ENCODE assay signal across 16 cellular contexts in the genomic region with DNA sequence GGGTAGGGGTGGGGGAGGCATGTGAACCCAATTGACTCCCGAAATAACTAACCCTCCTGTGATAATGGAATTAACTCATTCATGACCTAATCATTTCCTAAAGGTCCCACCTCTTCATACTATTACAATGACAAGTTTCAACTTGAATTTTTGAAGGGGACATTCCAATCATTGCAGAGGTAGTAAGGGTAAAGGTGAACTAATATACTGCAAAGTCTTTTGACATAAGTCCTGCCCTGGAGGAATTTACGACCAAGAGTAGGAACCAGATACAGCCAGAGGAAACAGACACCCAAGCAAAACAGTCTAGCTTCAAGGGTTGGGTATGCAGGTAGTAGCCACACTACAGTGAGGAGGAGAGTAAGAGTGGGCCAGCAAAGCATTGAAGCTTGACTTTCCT. TPM values are rescaled to one million over a fixed set of nuclear protein-coding genes. Genes with fewer than 3 reads are reported as not detected.
DNase-seq lines count a peak whose midpoint lies in the region; ATAC-seq, FAIRE-seq and TF ChIP-seq lines count a peak whose summit lies in the region.
"Had no signal": no experiment of that assay in that cellular context is flagged by ENCODE, and none has a peak within 500 bp of the region (broad histone marks: within the 10 kb centered on the region; RNA-seq: fewer than 3 reads in every experiment).

No MANE protein-coding gene starts in this region.

- H3K4me1 ChIP-seq in HepG2 (ENCODE audit: insufficient read depth, low read length) = peaks cover 30% of the 10 kb centered on the region
- H3K4me1 ChIP-seq in right lobe of liver = peaks cover 0 to 8% (median 0%) of the 10 kb centered on the region in 4 donors
- H3K4me1 ChIP-seq in mesenchymal stem cell (ENCODE audit: control insufficient read depth, insufficient read depth, low read depth, low read length) = no peaks in the 10 kb centered on the region
- peaks cover 15% of the 10 kb centered on the region for H3K4me1 ChIP-seq in vagina
- peaks cover 15% of the 10 kb centered on the region for H3K4me1 ChIP-seq in testis
- no peaks in the 10 kb centered on the region for H3K4me1 ChIP-seq in H9 (ENCODE audit: insufficient read depth, low read length)
- H3K4me1 ChIP-seq: prostate gland had no signal

- H3K79me1 ChIP-seq in mesenchymal stem cell (replicated peaks; ENCODE audit: low read length, poor library complexity, severe bottlenecking) = peaks cover 16% of the 10 kb centered on the region
- H3K79me1 ChIP-seq in H9 (ENCODE audit: insufficient read depth, low read depth, low read length, poor library complexity, severe bottlenecking) = peaks cover 5% of the 10 kb centered on the region

- H3K14ac ChIP-seq in mesenchymal stem cell (ENCODE audit: low read length in 2 of 2) (no peak overlapping the region), H9 (ENCODE audit: insufficient read depth, low read length) (no peak overlapping the region)

- H3K27ac ChIP-seq in HepG2 (ENCODE audit: extremely low read length, insufficient read depth, low read length) (no peak overlapping the region), right lobe of liver (no peak overlapping the region), mesenchymal stem cell (ENCODE audit: low read length, poor library complexity, severe bottlenecking) (peak overlapping the region; percentile 33), vagina (peak overlapping the region; percentile 93), testis (no peak overlapping the region), H9 (ENCODE audit: insufficient read length, low read depth, low read length) (no peak overlapping the region)

- H2BK20ac ChIP-seq in H9 (ENCODE audit: low read depth, low read length, poor library complexity, severe bottlenecking) = no peak overlapping the region

- H3K79me2 ChIP-seq in HepG2 (ENCODE audit: insufficient read depth, low read length) (peaks cover 23% of the 10 kb centered on the region), H9 (ENCODE audit: insufficient read depth, low read length) (peaks cover 1% of the 10 kb centered on the region; the same call in 1 of the 2 replicates)

- DNase-seq in HepG2 (ENCODE audit: low spot score) = no peak
- no peak for DNase-seq in right lobe of liver
- no peak for DNase-seq in activated T-helper 1 cell treated with anti-CD3 and anti-CD28 coated beads, Interleukin-12 subunit alpha, Interleukin-12 subunit beta, Interleukin-2, Interleukin-4 antibody, amounts not matched to agents 30 ng/mL and 10 ng/mL and 1 ng/mL, durations not matched to agents 14 hours and 24 hours and 36 hours (ENCODE audit: low spot score)
- DNase-seq in mesenchymal stem cell = no peak
- DNase-seq in vagina (ENCODE audit: extremely low spot score in 2 of 2) = no peak
- DNase-seq in activated CD8-positive, alpha-beta T cell treated with anti-CD3 and anti-CD28 coated beads, Interleukin-2, amount 10 ng/mL, durations not matched to agents 7 days and 5 days = no peak
- DNase-seq in testis = no peak
- no peak for DNase-seq in H9
- DNase-seq: activated effector memory CD4-positive, alpha-beta T cell treated with anti-CD3 and anti-CD28 coated beads, Interleukin-2, amount 50 U/mL, for 16 hours; NCI-H1694 treated with DMSO at 0.1 percent for 48 hours; NCI-H774; stimulated activated CD4-positive, alpha-beta T cell treated with anti-CD3 and anti-CD28 coated beads, Interleukin-2, amount 100 ng/mL, for 24 hours had no signal

- no peak overlapping the region for H2BK5ac ChIP-seq in mesenchymal stem cell (ENCODE audit: low read depth, low read length, poor library complexity, severe bottlenecking)
- H2BK5ac ChIP-seq in H9 (ENCODE audit: insufficient read length, low read length) = no peak overlapping the region

- no peak overlapping the region for H2AFZ ChIP-seq in HepG2 (ENCODE audit: low read length)
- no peak overlapping the region for H2AFZ ChIP-seq in mesenchymal stem cell (ENCODE audit: low read depth, low read length)
- H2AFZ ChIP-seq in H9 (ENCODE audit: low read length) = no peak overlapping the region

- H3K4me3 ChIP-seq in HepG2 (replicated peaks in 1 of 3; ENCODE audit: insufficient read depth in 1 of 3, low read depth in 2 of 3, low read length in 3 of 3) (no peak overlapping the region; a peak in 1 of 6 replicates), right lobe of liver (no peak overlapping the region), mesenchymal stem cell (ENCODE audit: insufficient read depth in 1 of 2, low read depth in 1 of 2, low read length in 2 of 2) (no peak overlapping the region), vagina (no peak overlapping the region), testis (no peak overlapping the region)
- H3K4me3 ChIP-seq: SJSA1 had no signal

- H3K27ac Mint-ChIP-seq in activated T-helper 1 cell treated with anti-CD3 and anti-CD28 coated beads, Interleukin-12 subunit alpha, Interleukin-12 subunit beta, Interleukin-2, Interleukin-4 antibody, amounts not matched to agents 30 ng/mL and 10 ng/mL and 1 ng/mL, durations not matched to agents 14 hours and 24 hours and 36 hours = no peak overlapping the region
- no peak overlapping the region for H3K27ac Mint-ChIP-seq in activated CD8-positive, alpha-beta T cell treated with anti-CD3 and anti-CD28 coated beads, Interleukin-2, amount 10 ng/mL, durations not matched to agents 7 days and 5 days
- no peak overlapping the region for H3K27ac Mint-ChIP-seq in H9

- TF ChIP-seq EP300 in HepG2 (IDR thresholded peaks at IDR 0.05; ENCODE audit: low read depth in 2 of 2, low read length in 2 of 2) = no peak
- no peak for TF ChIP-seq EP300 in HepG2 (CRISPR knock-in tag; IDR thresholded peaks at IDR 0.05; ENCODE audit: borderline replicate concordance)

- ATAC-seq in HepG2 (no peak), right lobe of liver (no peak)
- ATAC-seq in activated CD8-positive, alpha-beta T cell treated with anti-CD3 and anti-CD28 coated beads, Interleukin-2, amount 10 ng/mL, durations not matched to agents 7 days and 5 days = no peak
- ATAC-seq: activated CD4-positive, CD25-positive, alpha-beta regulatory T cell treated with anti-CD3 and anti-CD28 coated beads, Interleukin-2, amount 50 U/mL, for 24 hours had no signal

- no peak for FAIRE-seq in HepG2 (lab: Jason Lieb, UNC)

- H2BK15ac ChIP-seq in mesenchymal stem cell (ENCODE audit: low read depth, poor library complexity, severe bottlenecking) (no peak overlapping the region), H9 (ENCODE audit: low read depth, low read length) (no peak overlapping the region)

- H3K4me2 ChIP-seq in HepG2 (ENCODE audit: low read depth, low read length) (peak overlapping the region; percentile 96), mesenchymal stem cell (ENCODE audit: low read length, poor library complexity, severe bottlenecking) (no peak overlapping the region), H9 (ENCODE audit: insufficient read depth, insufficient read length, low read length) (no peak overlapping the region)

- CTCF ChIA-PET in HepG2 (lab: Yijun Ruan, JAX; ENCODE audit: low intra/inter-chr PET ratio, low total read pairs) = no interaction called here
- CTCF ChIA-PET in activated CD8-positive, alpha-beta T cell treated with anti-CD3 and anti-CD28 coated beads, Interleukin-2, amount 10 ng/mL, durations not matched to agents 7 days and 5 days (lab: Charles Lee) = no interaction called here

- H2BK120ac ChIP-seq in mesenchymal stem cell (ENCODE audit: low read depth, low read length) (no peak overlapping the region), H9 (ENCODE audit: low read depth, low read length, poor library complexity, severe bottlenecking) (no peak overlapping the region)

- H3K9me3 Mint-ChIP-seq in activated T-helper 1 cell treated with anti-CD3 and anti-CD28 coated beads, Interleukin-12 subunit alpha, Interleukin-12 subunit beta, Interleukin-2, Interleukin-4 antibody, amounts not matched to agents 30 ng/mL and 10 ng/mL and 1 ng/mL, durations not matched to agents 14 hours and 24 hours and 36 hours = no peaks in the 10 kb centered on the region
- H3K9me3 Mint-ChIP-seq in activated CD8-positive, alpha-beta T cell treated with anti-CD3 and anti-CD28 coated beads, Interleukin-2, amount 10 ng/mL, durations not matched to agents 7 days and 5 days (ENCODE audit: insufficient read depth) = no peaks in the 10 kb centered on the region
- no peaks in the 10 kb centered on the region for H3K9me3 Mint-ChIP-seq in H9
- H3K9me3 Mint-ChIP-seq: memory B cell had no signal

- POLR2A ChIA-PET in HepG2 (lab: Yijun Ruan, JAX) = no interaction called here
- POLR2A ChIA-PET in activated CD8-positive, alpha-beta T cell treated with anti-CD3 and anti-CD28 coated beads, Interleukin-2, amount 10 ng/mL, durations not matched to agents 7 days and 5 days (lab: Charles Lee) = no interaction called here

- H4K91ac ChIP-seq in mesenchymal stem cell (ENCODE audit: low read length) (no peak overlapping the region), H9 (ENCODE audit: insufficient read length, low read depth, low read length) (no peak overlapping the region)

- H3K4ac ChIP-seq in mesenchymal stem cell (ENCODE audit: low read depth in 1 of 2, low read length in 2 of 2) = no peak overlapping the region
- H3K4ac ChIP-seq in H9 (ENCODE audit: low read depth, low read length) = no peak overlapping the region

- H4K20me1 ChIP-seq in HepG2 (ENCODE audit: insufficient read depth, low read length) (no peaks in the 10 kb centered on the region), H9 (ENCODE audit: control insufficient read depth, insufficient read depth, insufficient read length) (no peaks in the 10 kb centered on the region)

- H3K36me3 ChIP-seq in HepG2 (replicated peaks in 1 of 2; ENCODE audit: control insufficient read depth in 1 of 2, insufficient read depth in 2 of 2, low read length in 2 of 2) (no peaks in the 10 kb centered on the region), right lobe of liver (no peaks in the 10 kb centered on the region), mesenchymal stem cell (ENCODE audit: control insufficient read depth in 1 of 2, insufficient read depth in 2 of 2, low read depth in 1 of 2, low read length in 2 of 2) (no peaks in the 10 kb centered on the region), vagina (no peaks in the 10 kb centered on the region), testis (ENCODE audit: low read depth, missing control alignments) (no peaks in the 10 kb centered on the region)
- H3K36me3 ChIP-seq: prostate gland, SJSA1 had no signal

- H3K23me2 ChIP-seq in H9 (ENCODE audit: insufficient read length, low read depth, low read length, poor library complexity, severe bottlenecking) = no peaks in the 10 kb centered on the region

- no peak overlapping the region for H3T11ph ChIP-seq in H9 (ENCODE audit: low read length)

- in situ Hi-C loops in HepG2 (cut with HindIII; ENCODE audit: extremely low pct_ligation_motif_present, low pct_unique_long_range_greater_than_20kb) = no loop called here

- H3K4me1 Mint-ChIP-seq in activated T-helper 1 cell treated with anti-CD3 and anti-CD28 coated beads, Interleukin-12 subunit alpha, Interleukin-12 subunit beta, Interleukin-2, Interleukin-4 antibody, amounts not matched to agents 30 ng/mL and 10 ng/mL and 1 ng/mL, durations not matched to agents 14 hours and 24 hours and 36 hours (ENCODE audit: low read depth) = peaks cover 27% of the 10 kb centered on the region
- H3K4me1 Mint-ChIP-seq in activated CD8-positive, alpha-beta T cell treated with anti-CD3 and anti-CD28 coated beads, Interleukin-2, amount 10 ng/mL, durations not matched to agents 7 days and 5 days (ENCODE audit: low read depth) = peaks cover 21% of the 10 kb centered on the region
- peaks cover 28 to 34% of the 10 kb centered on the region in 2 experiments for H3K4me1 Mint-ChIP-seq in H9

- H3K18ac ChIP-seq in mesenchymal stem cell (ENCODE audit: low read depth in 1 of 2, low read length in 2 of 2) (no peak overlapping the region), H9 (ENCODE audit: insufficient read length, low read depth, low read length) (no peak overlapping the region)

- no peak overlapping the region for H2BK12ac ChIP-seq in mesenchymal stem cell (ENCODE audit: low read length in 2 of 2)
- H2BK12ac ChIP-seq in H9 (ENCODE audit: insufficient read length, low read depth, low read length) = no peak overlapping the region

- BruUV-seq in HepG2 (replicated peaks; lab: Mats Ljungman, UMichigan) = no TSS peak

- TF ChIP-seq RAD21 in HepG2 (CRISPR knock-in tag; IDR thresholded peaks at IDR 0.05) = no peak

- no peak overlapping the region for H3K23ac ChIP-seq in mesenchymal stem cell (ENCODE audit: low read length in 2 of 2)
- H3K23ac ChIP-seq in H9 (ENCODE audit: insufficient read length, low read depth, low read length) = no peak overlapping the region

- H3K56ac ChIP-seq in H9 (ENCODE audit: insufficient read length, low read depth, low read length) = no peak overlapping the region

- WGBS in HepG2 (ENCODE audit: low lambda C conversion rate) = 20% methylated on average over 2 of the region's 2 CpGs
- WGBS in right lobe of liver (ENCODE audit: insufficient coverage, low coverage, low lambda C conversion rate, missing lambda C conversion rate) = 81% methylated on average over 2 of the region's 2 CpGs
- 50% methylated on average over 1 of the region's 2 CpGs for WGBS in mesenchymal stem cell
- 57 to 58% methylated on average over 2 of the region's 2 CpGs for WGBS in testis, 2 donors
- WGBS in H9 (ENCODE audit: extremely low coverage, insufficient read length, low lambda C conversion rate) = no CpG with 5 or more reads among the region's 2 CpGs

- no peaks in the 10 kb centered on the region for H3K9me3 ChIP-seq in HepG2 (ENCODE audit: low read length)
- no peaks in the 10 kb centered on the region for H3K9me3 ChIP-seq in right lobe of liver
- H3K9me3 ChIP-seq in mesenchymal stem cell (ENCODE audit: control insufficient read depth, low read length) = no peaks in the 10 kb centered on the region
- no peaks in the 10 kb centered on the region for H3K9me3 ChIP-seq in vagina
- no peaks in the 10 kb centered on the region for H3K9me3 ChIP-seq in testis
- H3K9me3 ChIP-seq in H9 (ENCODE audit: control insufficient read depth, low read depth, low read length) = no peaks in the 10 kb centered on the region
- H3K9me3 ChIP-seq: prostate gland, SJSA1 had no signal

- H3K9ac ChIP-seq in HepG2 (ENCODE audit: insufficient read depth, low read depth, low read length) = no peak overlapping the region
- no peak overlapping the region for H3K9ac ChIP-seq in mesenchymal stem cell (ENCODE audit: low read length)
- H3K9ac ChIP-seq in H9 (ENCODE audit: extremely low read depth, insufficient read length, low read length) = no peak overlapping the region

- no peak overlapping the region for H4K8ac ChIP-seq in mesenchymal stem cell (ENCODE audit: low read length)
- no peak overlapping the region for H4K8ac ChIP-seq in H9 (replicated peaks; ENCODE audit: insufficient read length, low read depth, low read length)

- no peak for TF ChIP-seq CTCF in HepG2 (CRISPR knock-in tag; IDR thresholded peaks at IDR 0.05)
- TF ChIP-seq CTCF in right lobe of liver (IDR thresholded peaks at IDR 0.05) = no peak
- TF ChIP-seq CTCF in vagina (IDR thresholded peaks at IDR 0.05) = no peak
- TF ChIP-seq CTCF in testis (IDR thresholded peaks at IDR 0.05) = no peak
- TF ChIP-seq CTCF in H9 (conservative IDR thresholded peaks at IDR 0.05) = no peak

- intact Hi-C loops in HepG2 (cut with micrococcal nuclease; ENCODE audit: unreplicated experiment) (loop anchor here (5.0 kb wide), 1 partner anchor 1350 kb away; no protein-coding TSS in a partner anchor), right lobe of liver (cut with DNase I) (no loop called here), vagina (cut with DNase I) (no loop called here), testis (cut with DNase I; ENCODE audit: low total_unique reads) (no loop called here)
- intact Hi-C loops in activated T-helper 1 cell treated with anti-CD3 and anti-CD28 coated beads, Interleukin-12 subunit alpha, Interleukin-12 subunit beta, Interleukin-2, Interleukin-4 antibody, amounts not matched to agents 30 ng/mL and 10 ng/mL and 1 ng/mL, durations not matched to agents 14 hours and 24 hours and 36 hours (cut with micrococcal nuclease) = loop anchor here (5.0 kb wide), 1 partner anchor 1445 kb away; the partner anchor contains the start of gene PPM1B

- H3K27me3 ChIP-seq in HepG2 (ENCODE audit: control insufficient read depth in 1 of 2, insufficient read depth in 2 of 2, low read length in 2 of 2) = no peaks in the 10 kb centered on the region; a peak in 1 of 5 replicates
- H3K27me3 ChIP-seq in right lobe of liver = no peaks in the 10 kb centered on the region
- H3K27me3 ChIP-seq in mesenchymal stem cell (ENCODE audit: control insufficient read depth in 1 of 2, insufficient read depth in 1 of 2, low read length in 2 of 2) = no peaks in the 10 kb centered on the region
- H3K27me3 ChIP-seq in vagina = no peaks in the 10 kb centered on the region
- no peaks in the 10 kb centered on the region for H3K27me3 ChIP-seq in testis
- no peaks in the 10 kb centered on the region for H3K27me3 ChIP-seq in H9 (ENCODE audit: insufficient read depth, low read length)
- H3K27me3 ChIP-seq: SJSA1 had no signal

- H2AK5ac ChIP-seq in mesenchymal stem cell (ENCODE audit: low read length, severe bottlenecking) = no peak overlapping the region
- H2AK5ac ChIP-seq in H9 (ENCODE audit: insufficient read length, low read length) = no peak overlapping the region

- no peak for TF ChIP-seq POLR2A in HepG2 (IDR thresholded peaks at IDR 0.05; ENCODE audit: insufficient read depth in 1 of 2, low read depth in 2 of 2, low read length in 2 of 2)
- TF ChIP-seq POLR2A in right lobe of liver (IDR thresholded peaks at IDR 0.05) = no peak
- no peak for TF ChIP-seq POLR2A in vagina (IDR thresholded peaks at IDR 0.05)
- no peak for TF ChIP-seq POLR2A in testis (IDR thresholded peaks at IDR 0.05)

- H3K4me3 Mint-ChIP-seq in activated T-helper 1 cell treated with anti-CD3 and anti-CD28 coated beads, Interleukin-12 subunit alpha, Interleukin-12 subunit beta, Interleukin-2, Interleukin-4 antibody, amounts not matched to agents 30 ng/mL and 10 ng/mL and 1 ng/mL, durations not matched to agents 14 hours and 24 hours and 36 hours = peak overlapping the region; percentile 27
- no peak overlapping the region for H3K4me3 Mint-ChIP-seq in activated CD8-positive, alpha-beta T cell treated with anti-CD3 and anti-CD28 coated beads, Interleukin-2, amount 10 ng/mL, durations not matched to agents 7 days and 5 days
- no peak overlapping the region for H3K4me3 Mint-ChIP-seq in H9
- H3K4me3 Mint-ChIP-seq: memory B cell had no signal

- peaks cover 4% of the 10 kb centered on the region for H3K36me3 Mint-ChIP-seq in activated T-helper 1 cell treated with anti-CD3 and anti-CD28 coated beads, Interleukin-12 subunit alpha, Interleukin-12 subunit beta, Interleukin-2, Interleukin-4 antibody, amounts not matched to agents 30 ng/mL and 10 ng/mL and 1 ng/mL, durations not matched to agents 14 hours and 24 hours and 36 hours (ENCODE audit: low read depth)
- peaks cover 4% of the 10 kb centered on the region for H3K36me3 Mint-ChIP-seq in activated CD8-positive, alpha-beta T cell treated with anti-CD3 and anti-CD28 coated beads, Interleukin-2, amount 10 ng/mL, durations not matched to agents 7 days and 5 days (ENCODE audit: low read depth)
- H3K36me3 Mint-ChIP-seq in H9 (ENCODE audit: insufficient read depth in 1 of 3, low read depth in 3 of 3) = no peaks in the 10 kb centered on the region

- no peaks in the 10 kb centered on the region for H3K27me3 Mint-ChIP-seq in activated T-helper 1 cell treated with anti-CD3 and anti-CD28 coated beads, Interleukin-12 subunit alpha, Interleukin-12 subunit beta, Interleukin-2, Interleukin-4 antibody, amounts not matched to agents 30 ng/mL and 10 ng/mL and 1 ng/mL, durations not matched to agents 14 hours and 24 hours and 36 hours (ENCODE audit: insufficient read depth)
- H3K27me3 Mint-ChIP-seq in activated CD8-positive, alpha-beta T cell treated with anti-CD3 and anti-CD28 coated beads, Interleukin-2, amount 10 ng/mL, durations not matched to agents 7 days and 5 days (ENCODE audit: low read depth) = no peaks in the 10 kb centered on the region
- no peaks in the 10 kb centered on the region; the same call in 1 of the 2 replicates for H3K27me3 Mint-ChIP-seq in H9 (ENCODE audit: low read depth)
- H3K27me3 Mint-ChIP-seq: memory B cell had no signal

- H4K5ac ChIP-seq in H9 (ENCODE audit: insufficient read length, low read depth, low read length) = no peak overlapping the region

RNA-seq across cellular contexts. Expression of gene SRBD1, which starts 1.2 kb away (rescaled TPM):
- total RNA-seq in HepG2 (2016; rRNA removed; fragmentation: Illumina TruSeq; extraction: Trizol) (23.9 and 32.8 TPM in 2 replicates), right lobe of liver (10 to 100 TPM in 2 of 6 experiments, 1 to 10 TPM in 4; 7.4 to 14.1 (median 9.4) TPM), vagina (9.1 TPM), testis (10 to 100 TPM; 27.8 to 29.7 TPM), H9 (2021) (18.3 TPM in 2 replicates)
- total RNA-seq in HepG2 (2016; cell fraction: cytosol; rRNA removed; fragmentation: Illumina TruSeq; extraction: Trizol; ENCODE audit: low read depth) = 158 and 179 TPM in 2 replicates
- 23.3 and 31.4 TPM in 2 replicates for total RNA-seq in HepG2 (2016; cell fraction: insoluble cytoplasmic fraction; rRNA removed; fragmentation: Illumina TruSeq; extraction: Trizol)
- total RNA-seq in HepG2 (2016; cell fraction: membrane; rRNA removed; fragmentation: Illumina TruSeq; extraction: Trizol) = 33.1 and 41.7 TPM in 2 replicates
- 28.9 and 30.3 TPM in 2 replicates for total RNA-seq in HepG2 (2016; cell fraction: nucleus; rRNA removed; fragmentation: Illumina TruSeq; extraction: Trizol)
- polyA plus RNA-seq in HepG2 (2011; rRNA removed) (2.4 and 3.2 TPM in 2 replicates), testis (ENCODE audit: insufficient read depth, low read depth, low replicate concordance) (9.0 TPM)
- 1.2 and 2.1 TPM in 2 replicates for polyA plus RNA-seq in HepG2 (2011; cell fraction: cytosol; rRNA removed)
- polyA plus RNA-seq in HepG2 (2011; cell fraction: nucleus; rRNA removed) = 2.0 and 2.2 TPM in 2 replicates
- polyA plus RNA-seq in HepG2 (2012) = 4.9 and 9.3 TPM in 2 replicates
- 0.74 and 0.81 TPM in 2 replicates for polyA plus RNA-seq in HepG2 (2016; cell fraction: cytosol; fragmentation: Illumina TruSeq; extraction: Trizol; ENCODE audit: low read depth)
- 21.2 and 22.7 TPM in 2 replicates for polyA plus RNA-seq in HepG2 (2016; cell fraction: insoluble cytoplasmic fraction; fragmentation: Illumina TruSeq; extraction: Trizol; ENCODE audit: low read depth)
- polyA plus RNA-seq in HepG2 (2016; cell fraction: membrane; fragmentation: Illumina TruSeq; extraction: Trizol; ENCODE audit: low read depth) = 2.0 and 2.8 TPM in 2 replicates
- polyA plus RNA-seq in HepG2 (2016; cell fraction: nucleus; fragmentation: Illumina TruSeq; extraction: Trizol; ENCODE audit: insufficient read depth, low read depth) = 10.9 and 12.6 TPM in 2 replicates
- polyA minus RNA-seq in HepG2 (2011; rRNA and poly(A)+ RNA removed; ENCODE audit: low replicate concordance) = 12.6 and 17.5 TPM in 2 replicates
- polyA minus RNA-seq in HepG2 (2011; cell fraction: cytosol; rRNA and poly(A)+ RNA removed) = 15.2 and 15.9 TPM in 2 replicates
- 34.7 and 40.3 TPM in 2 replicates for polyA minus RNA-seq in HepG2 (2011; cell fraction: nucleus; rRNA and poly(A)+ RNA removed)
- 15.2 and 18.3 TPM in 2 replicates for total RNA-seq in activated T-helper 1 cell treated with anti-CD3 and anti-CD28 coated beads, Interleukin-12 subunit alpha, Interleukin-12 subunit beta, Interleukin-2, Interleukin-4 antibody, amounts not matched to agents 30 ng/mL and 10 ng/mL and 1 ng/mL, durations not matched to agents 14 hours and 24 hours and 36 hours
- polyA plus RNA-seq in mesenchymal stem cell (2013, experiment 1 of 2) = 7.5 TPM
- 7.7 TPM for polyA plus RNA-seq in mesenchymal stem cell (2013, experiment 2 of 2)
- total RNA-seq in activated CD8-positive, alpha-beta T cell treated with anti-CD3 and anti-CD28 coated beads, Interleukin-2, amount 10 ng/mL, durations not matched to agents 7 days and 5 days = 10 to 100 TPM; 19.2 to 22.7 TPM

RNA-seq across cellular contexts. Expression of gene PRKCE, which starts 39.2 kb away (rescaled TPM):
- total RNA-seq in HepG2 (2016; rRNA removed; fragmentation: Illumina TruSeq; extraction: Trizol) = 3.9 and 4.0 TPM in 2 replicates
- 5.8 and 6.3 TPM in 2 replicates for total RNA-seq in HepG2 (2016; cell fraction: cytosol; rRNA removed; fragmentation: Illumina TruSeq; extraction: Trizol; ENCODE audit: low read depth)
- total RNA-seq in HepG2 (2016; cell fraction: insoluble cytoplasmic fraction; rRNA removed; fragmentation: Illumina TruSeq; extraction: Trizol) = 2.5 and 3.7 TPM in 2 replicates
- total RNA-seq in HepG2 (2016; cell fraction: membrane; rRNA removed; fragmentation: Illumina TruSeq; extraction: Trizol) = 2.8 and 4.3 TPM in 2 replicates
- total RNA-seq in HepG2 (2016; cell fraction: nucleus; rRNA removed; fragmentation: Illumina TruSeq; extraction: Trizol) = 9.8 and 10.1 TPM in 2 replicates
- polyA plus RNA-seq in HepG2 (2011; rRNA removed) = 1.0 and 1.6 TPM in 2 replicates
- 0.99 and 1.2 TPM in 2 replicates for polyA plus RNA-seq in HepG2 (2011; cell fraction: cytosol; rRNA removed)
- 2.2 and 2.6 TPM in 2 replicates for polyA plus RNA-seq in HepG2 (2011; cell fraction: nucleus; rRNA removed)
- 0.34 and 0.72 TPM in 2 replicates for polyA plus RNA-seq in HepG2 (2012)
- polyA plus RNA-seq in HepG2 (2016; cell fraction: cytosol; fragmentation: Illumina TruSeq; extraction: Trizol; ENCODE audit: low read depth) = 1.2 and 1.6 TPM in 2 replicates
- 2.3 and 2.6 TPM in 2 replicates for polyA plus RNA-seq in HepG2 (2016; cell fraction: insoluble cytoplasmic fraction; fragmentation: Illumina TruSeq; extraction: Trizol; ENCODE audit: low read depth)
- polyA plus RNA-seq in HepG2 (2016; cell fraction: membrane; fragmentation: Illumina TruSeq; extraction: Trizol; ENCODE audit: low read depth) = 1.1 and 1.8 TPM in 2 replicates
- polyA plus RNA-seq in HepG2 (2016; cell fraction: nucleus; fragmentation: Illumina TruSeq; extraction: Trizol; ENCODE audit: insufficient read depth, low read depth) = 3.1 and 4.0 TPM in 2 replicates
- polyA minus RNA-seq in HepG2 (2011; rRNA and poly(A)+ RNA removed; ENCODE audit: low replicate concordance) = 5.2 and 64.1 TPM in 2 replicates
- polyA minus RNA-seq in HepG2 (2011; cell fraction: cytosol; rRNA and poly(A)+ RNA removed) = 3.1 and 3.9 TPM in 2 replicates
- polyA minus RNA-seq in HepG2 (2011; cell fraction: nucleus; rRNA and poly(A)+ RNA removed) = 16.6 and 18.0 TPM in 2 replicates
- 10 to 100 TPM in 4 of 6 experiments, 1 to 10 TPM in 2; 5.2 to 18.8 (median 11.0) TPM for total RNA-seq in right lobe of liver
- total RNA-seq in activated T-helper 1 cell treated with anti-CD3 and anti-CD28 coated beads, Interleukin-12 subunit alpha, Interleukin-12 subunit beta, Interleukin-2, Interleukin-4 antibody, amounts not matched to agents 30 ng/mL and 10 ng/mL and 1 ng/mL, durations not matched to agents 14 hours and 24 hours and 36 hours = 11.7 and 12.7 TPM in 2 replicates
- polyA plus RNA-seq in mesenchymal stem cell (2013, experiment 1 of 2) = 10.6 TPM
- polyA plus RNA-seq in mesenchymal stem cell (2013, experiment 2 of 2) = 11.5 TPM
- total RNA-seq in vagina = 11.8 TPM
- total RNA-seq in activated CD8-positive, alpha-beta T cell treated with anti-CD3 and anti-CD28 coated beads, Interleukin-2, amount 10 ng/mL, durations not matched to agents 7 days and 5 days = 10 to 100 TPM; 15.4 to 16.2 TPM
- 10 to 100 TPM; 33.1 to 35.8 TPM for total RNA-seq in testis
- 27.4 TPM for polyA plus RNA-seq in testis (ENCODE audit: insufficient read depth, low read depth, low replicate concordance)
- 1.3 TPM in 2 replicates for total RNA-seq in H9 (2021)

Comparison
In these comparisons a context has a peak if more than half of its experiments do, and no peak if none do; other contexts are left out.
1. intact Hi-C loops: an anchor here in HepG2 (5.0 kb wide) and activated T-helper 1 cell treated with anti-CD3 and anti-CD28 coated beads, Interleukin-12 subunit alpha, Interleukin-12 subunit beta, Interleukin-2, Interleukin-4 antibody, amounts not matched to agents 30 ng/mL and 10 ng/mL and 1 ng/mL, durations not matched to agents 14 hours and 24 hours and 36 hours (5.0 kb wide); none called in right lobe of liver, vagina and testis.
2. H3K27ac ChIP-seq: peak in mesenchymal stem cell (single experiment) and vagina (single experiment); none in HepG2 (single experiment), right lobe of liver (0 of 3), testis (0 of 2) and H9 (single experiment).